In genomic region chr4:141642711-141643110, GRCh38 we compare ENCODE assay signal across 16 cellular contexts. TPM values are rescaled to one million over a fixed set of nuclear protein-coding genes. Genes with fewer than 3 reads are reported as not detected.
A peak's percentile ranks its signal among the peaks of the same experiment; 100 is the strongest.
DNase-seq lines count a peak whose midpoint lies in the region; ATAC-seq and TF ChIP-seq lines count a peak whose summit lies in the region.
"Had no signal": no experiment of that assay in that cellular context is flagged by ENCODE, and none has a peak within 500 bp of the region (broad histone marks: within the 10 kb centered on the region; RNA-seq: fewer than 3 reads in every experiment).

No MANE protein-coding gene starts in this region.

- H3K4me3 ChIP-seq in PC-9 (no peak overlapping the region), fibroblast of mammary gland (ENCODE audit: control insufficient read depth, low read depth, low read length) (no peak overlapping the region)
- H3K4me3 ChIP-seq: ovary, transverse colon had no signal

- 0 out of 2 replicates have a peak overlapping the region, but pooled peaks have one; percentile 7 for H3K4me2 ChIP-seq in PC-9

- no peak overlapping the region for H2AFZ ChIP-seq in PC-9

- no peak overlapping the region for H3K27ac ChIP-seq in PC-9
- H3K27ac ChIP-seq: HL-60, ovary had no signal

- H3K9me3 Mint-ChIP-seq in activated CD4-positive, alpha-beta T cell treated with anti-CD3 and anti-CD28 coated beads for 36 hours (ENCODE audit: low read depth), result no peaks in the 10 kb centered on the region
- H3K9me3 Mint-ChIP-seq: activated naive CD4-positive, alpha-beta T cell treated with anti-CD3 and anti-CD28 coated beads for 36 hours; CD8-positive, alpha-beta T cell had no signal

- H3F3A ChIP-seq in PC-9 (ENCODE audit: insufficient read depth, low read depth), result no peaks in the 10 kb centered on the region

- H3K36me3 Mint-ChIP-seq in activated CD4-positive, alpha-beta T cell treated with anti-CD3 and anti-CD28 coated beads for 36 hours (ENCODE audit: low read depth), result no peaks in the 10 kb centered on the region
- H3K36me3 Mint-ChIP-seq: CD8-positive, alpha-beta T cell had no signal

- POLR2A ChIA-PET in activated CD4-positive, alpha-beta T cell treated with anti-CD3 and anti-CD28 coated beads for 36 hours (lab: Charles Lee), result no interaction called here
- POLR2A ChIA-PET in PC-9 (lab: Charles Lee; ENCODE audit: unreplicated experiment), result no interaction called here

- H3K27me3 ChIP-seq in PC-9 (ENCODE audit: insufficient read depth, low read depth), result no peaks in the 10 kb centered on the region
- H3K27me3 ChIP-seq: ovary, transverse colon had no signal

- H3K9me2 ChIP-seq in PC-9 (ENCODE audit: insufficient read depth), result no peaks in the 10 kb centered on the region

- no TSS peak for BruUV-seq in PC-9 (replicated peaks; lab: Mats Ljungman, UMichigan)

- DNase-seq in activated CD4-positive, alpha-beta T cell treated with anti-CD3 and anti-CD28 coated beads for 36 hours, result no peak
- DNase-seq in activated CD4-positive, alpha-beta T cell treated with anti-CD3 and anti-CD28 coated beads for 1 hour, result no peak
- DNase-seq in PC-9 (no peak), fibroblast of mammary gland (ENCODE audit: low read depth) (peak; percentile 39), D341Med (ENCODE audit: low spot score) (no peak), foreskin melanocyte (no peak)
- no peak for DNase-seq in NK-92 treated with Interleukin-12 subunit alpha and Interleukin-12 subunit beta, amount 100 ng/mL, for 24 hours (lab: John Stamatoyannopoulos, UW)
- DNase-seq: activated CD8-positive, alpha-beta memory T cell treated with anti-CD3 and anti-CD28 coated beads, Interleukin-2, amount 50 U/mL, for 48 hours; activated naive CD4-positive, alpha-beta T cell treated with anti-CD3 and anti-CD28 coated beads for 36 hours; CD8-positive, alpha-beta T cell; kidney; NCI-H1930; ovary; transverse colon had no signal

- ATAC-seq in activated CD4-positive, alpha-beta T cell treated with anti-CD3 and anti-CD28 coated beads for 36 hours, result peak; percentile 27
- no peak for ATAC-seq in HG03045 (IDR thresholded peaks at IDR 0.05; ENCODE audit: unreplicated experiment)
- ATAC-seq: CD8-positive, alpha-beta T cell had no signal

- H3K27ac Mint-ChIP-seq in activated CD4-positive, alpha-beta T cell treated with anti-CD3 and anti-CD28 coated beads for 36 hours, result no peak overlapping the region
- H3K27ac Mint-ChIP-seq: activated naive CD4-positive, alpha-beta T cell treated with anti-CD3 and anti-CD28 coated beads for 36 hours; CD8-positive, alpha-beta T cell had no signal

- no peak overlapping the region for H3K4me3 Mint-ChIP-seq in activated CD4-positive, alpha-beta T cell treated with anti-CD3 and anti-CD28 coated beads for 36 hours
- H3K4me3 Mint-ChIP-seq: activated naive CD4-positive, alpha-beta T cell treated with anti-CD3 and anti-CD28 coated beads for 36 hours; CD8-positive, alpha-beta T cell had no signal

- no peaks in the 10 kb centered on the region for H3K9me3 ChIP-seq in PC-9 (ENCODE audit: insufficient read depth, low read depth)
- H3K9me3 ChIP-seq: ovary, transverse colon had no signal

- H3K79me2 ChIP-seq in PC-9 (ENCODE audit: low read depth), result peaks cover 9% of the 10 kb centered on the region; the same call in 1 of the 2 replicates

- H3K4me1 ChIP-seq in PC-9 (replicated peaks; ENCODE audit: insufficient read depth), result peaks cover 33% of the 10 kb centered on the region

- no peak for TF ChIP-seq CTCF in PC-9 (conservative IDR thresholded peaks at IDR 0.05)
- TF ChIP-seq CTCF in fibroblast of mammary gland (conservative IDR thresholded peaks at IDR 0.05; ENCODE audit: control insufficient read depth, insufficient read depth, low read depth, low read length), result no peak

- no peaks in the 10 kb centered on the region for H3K36me3 ChIP-seq in PC-9 (ENCODE audit: low read depth)
- H3K36me3 ChIP-seq: ovary, transverse colon had no signal

- H3K27me3 Mint-ChIP-seq in activated CD4-positive, alpha-beta T cell treated with anti-CD3 and anti-CD28 coated beads for 36 hours, result peaks cover 20% of the 10 kb centered on the region

- H3K4me1 Mint-ChIP-seq in activated CD4-positive, alpha-beta T cell treated with anti-CD3 and anti-CD28 coated beads for 36 hours, result peaks cover 13% of the 10 kb centered on the region

- CTCF ChIA-PET in activated CD4-positive, alpha-beta T cell treated with anti-CD3 and anti-CD28 coated beads for 36 hours (lab: Charles Lee), result interaction anchor here (0.6 to 0.7 kb wide), 2 partner anchors 33 to 177 kb away, joined by 3 to 4 read pairs; no protein-coding TSS in a partner anchor
- CTCF ChIA-PET in PC-9 (lab: Charles Lee), result no interaction called here

- no peaks in the 10 kb centered on the region for H4K20me1 ChIP-seq in PC-9 (ENCODE audit: insufficient read depth)

- intact Hi-C loops in activated CD4-positive, alpha-beta T cell treated with anti-CD3 and anti-CD28 coated beads for 36 hours (cut with DNase I, micrococcal nuclease), result no loop called here
- intact Hi-C loops in PC-9 (cut with micrococcal nuclease; ENCODE audit: unreplicated experiment), result no loop called here

RNA-seq across cellular contexts. Expression of gene IL15, which starts 6.3 kb away (rescaled TPM):
- 1 to 10 TPM in 1 of 2 experiments, under 1 TPM in 1; 0.37 to 1.1 TPM for total RNA-seq in activated CD4-positive, alpha-beta T cell treated with anti-CD3 and anti-CD28 coated beads for 36 hours
- 4.2 and 4.8 TPM in 2 replicates for total RNA-seq in PC-9 (2021)
